ENCODE assay signal across 8 cellular contexts in the genomic region with DNA sequence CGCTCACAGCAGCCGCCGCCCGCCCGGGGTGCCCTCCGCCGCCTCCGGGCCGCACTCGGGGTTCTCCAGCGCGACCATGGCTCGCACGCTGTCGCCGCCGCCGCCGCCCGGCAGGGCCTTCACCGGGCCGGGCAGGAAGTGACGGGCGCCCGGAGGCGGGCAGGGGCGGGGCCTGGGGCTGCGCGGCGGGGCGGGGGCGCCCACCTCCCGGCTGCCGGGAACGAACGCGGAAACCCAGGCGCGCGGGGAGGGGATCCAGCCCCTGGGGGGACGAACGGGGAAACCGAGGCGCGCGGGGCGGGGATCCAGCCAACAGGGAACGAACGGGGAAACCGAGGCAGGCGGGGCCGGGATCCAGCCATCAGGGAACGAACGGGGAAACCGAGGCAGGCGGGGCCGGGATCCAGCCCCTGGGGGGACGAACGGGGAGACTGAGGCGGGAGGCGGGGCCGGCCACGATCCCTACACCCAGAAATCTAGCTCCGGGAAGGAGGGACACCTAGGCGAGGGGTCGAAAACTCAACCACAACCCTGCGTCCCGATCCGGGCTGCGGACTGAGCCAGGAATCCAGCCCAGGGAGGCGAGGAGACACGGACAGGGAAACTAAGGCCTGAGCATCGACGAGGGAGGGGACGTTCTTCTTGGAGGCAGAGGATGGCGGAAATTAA. TPM values are rescaled to one million over a fixed set of nuclear protein-coding genes. Genes with fewer than 3 reads are reported as not detected.
A peak's percentile ranks its signal among the peaks of the same experiment; 100 is the strongest.
DNase-seq lines count a peak whose midpoint lies in the region; ATAC-seq and TF ChIP-seq lines count a peak whose summit lies in the region.

A gene (minus strand): TSS at position 140 of the 669 bp plus-strand sequence. CDS start 62 bp downstream, at position 78.

- peak within 1 kb of the TSS; percentile 96 for H3K18ac ChIP-seq in neuronal stem cell (ENCODE audit: low read length)

- H2AFZ ChIP-seq in neuronal stem cell (ENCODE audit: low read length) = peak within 1 kb of the TSS; percentile 93

- H3K4me1 Mint-ChIP-seq in activated naive CD4-positive, alpha-beta T cell treated with anti-CD3 and anti-CD28 coated beads, Interleukin-2, amount 10 ng/mL, durations not matched to agents 7 days and 5 days = peaks cover 39% of the 10 kb centered on the region

- H2AK5ac ChIP-seq in neuronal stem cell (ENCODE audit: low read depth, low read length) = peak within 1 kb of the TSS; percentile 100

- H2BK5ac ChIP-seq in neuronal stem cell (ENCODE audit: low read length) = peak within 1 kb of the TSS; percentile 90

- no peak for TF ChIP-seq CTCF in GM10266 (IDR thresholded peaks at IDR 0.05; ENCODE audit: control insufficient read depth, insufficient read depth, low read depth, missing control alignments)

- H4K8ac ChIP-seq in neuronal stem cell (ENCODE audit: low read depth, low read length) = no peak within 1 kb of the TSS

- peak; percentile 98 for DNase-seq in GM10266 (ENCODE audit: extremely low spot score)
- DNase-seq in activated naive CD4-positive, alpha-beta T cell treated with anti-CD3 and anti-CD28 coated beads, Interleukin-2, amount 10 ng/mL, durations not matched to agents 7 days and 5 days = peak; percentile 90
- peak; percentile 90 for DNase-seq in germinal center (ENCODE audit: low spot score)
- DNase-seq in neuronal stem cell (ENCODE audit: low spot score) = no peak
- DNase-seq in substantia nigra (lab: John Stamatoyannopoulos, UW) = peak in 45 of 49 donors; percentile 19 to 88 (median 57)

- H3K27ac Mint-ChIP-seq in activated naive CD4-positive, alpha-beta T cell treated with anti-CD3 and anti-CD28 coated beads, Interleukin-2, amount 10 ng/mL, durations not matched to agents 7 days and 5 days = peak within 1 kb of the TSS; percentile 94

- H3K9me3 Mint-ChIP-seq in activated naive CD4-positive, alpha-beta T cell treated with anti-CD3 and anti-CD28 coated beads, Interleukin-2, amount 10 ng/mL, durations not matched to agents 7 days and 5 days = no peaks in the 10 kb centered on the region

- H3K9me3 ChIP-seq in neuronal stem cell (replicated peaks in 1 of 2; ENCODE audit: control insufficient read depth in 2 of 2, insufficient read depth in 1 of 2, low read depth in 1 of 2, low read length in 2 of 2) = no peaks in the 10 kb centered on the region

- no peak within 1 kb of the TSS for H2BK120ac ChIP-seq in neuronal stem cell (ENCODE audit: low read depth, low read length)

- TF ChIP-seq POLR2A in Raji (IDR thresholded peaks at IDR 0.05; ENCODE audit: insufficient read depth, low read depth, low read length) = peak; percentile 47

- no CpG with 5 or more reads among the region's 76 CpGs for WGBS in neuronal stem cell (ENCODE audit: extremely low coverage in 2 of 2, insufficient read length in 2 of 2, insufficient replicate concordance in 1 of 2), 2 donors

- H3K27me3 ChIP-seq in neuronal stem cell (ENCODE audit: control insufficient read depth in 3 of 3, insufficient read depth in 3 of 3, low read depth in 1 of 3, low read length in 3 of 3) = peaks cover 0 to 18% (median 7%) of the 10 kb centered on the region in 3 experiments

- H3K23ac ChIP-seq in neuronal stem cell (ENCODE audit: low read depth, low read length, poor library complexity) = peak within 1 kb of the TSS; percentile 96

- H3K27me3 Mint-ChIP-seq in activated naive CD4-positive, alpha-beta T cell treated with anti-CD3 and anti-CD28 coated beads, Interleukin-2, amount 10 ng/mL, durations not matched to agents 7 days and 5 days = peaks cover 25% of the 10 kb centered on the region

- no peak within 1 kb of the TSS for H2BK12ac ChIP-seq in neuronal stem cell (ENCODE audit: low read length)

- H3K79me1 ChIP-seq in neuronal stem cell (ENCODE audit: low read depth, low read length) = peaks cover 10% of the 10 kb centered on the region

- H3K14ac ChIP-seq in neuronal stem cell (ENCODE audit: low read length) = peak within 1 kb of the TSS; percentile 97

- peak; percentile 57 for ATAC-seq in HG03103 (IDR thresholded peaks at IDR 0.05; ENCODE audit: low read depth, unreplicated experiment)
- ATAC-seq in HG03354 (IDR thresholded peaks at IDR 0.05; ENCODE audit: poor library complexity, severe bottlenecking, unreplicated experiment) = no peak

- no peak within 1 kb of the TSS for H2BK15ac ChIP-seq in neuronal stem cell (ENCODE audit: low read length)

- H3K4ac ChIP-seq in neuronal stem cell (ENCODE audit: low read length) = peak within 1 kb of the TSS; percentile 53

- no peak within 1 kb of the TSS for H3K27ac ChIP-seq in neuronal stem cell (replicated peaks; ENCODE audit: low read length)
- H3K27ac ChIP-seq in substantia nigra (ENCODE audit: low read depth, low read length, poor library complexity, severe bottlenecking) = peak within 1 kb of the TSS; percentile 77

- CTCF ChIA-PET in activated naive CD4-positive, alpha-beta T cell treated with anti-CD3 and anti-CD28 coated beads, Interleukin-2, amount 10 ng/mL, durations not matched to agents 7 days and 5 days (lab: Charles Lee) = interaction anchor here (0.6 to 0.7 kb wide), 2 partner anchors 50 to 56 kb away, joined by 3 read pairs; no protein-coding TSS in a partner anchor

- H3K4me3 ChIP-seq in neuronal stem cell (ENCODE audit: low read length in 2 of 2) = peak within 1 kb of the TSS; percentile 91 to 99

- H3K9ac ChIP-seq in neuronal stem cell (ENCODE audit: low read depth, low read length, poor library complexity) = peak within 1 kb of the TSS; percentile 91

- peak within 1 kb of the TSS; percentile 85 for H3K4me3 Mint-ChIP-seq in activated naive CD4-positive, alpha-beta T cell treated with anti-CD3 and anti-CD28 coated beads, Interleukin-2, amount 10 ng/mL, durations not matched to agents 7 days and 5 days

- H3K36me3 Mint-ChIP-seq in activated naive CD4-positive, alpha-beta T cell treated with anti-CD3 and anti-CD28 coated beads, Interleukin-2, amount 10 ng/mL, durations not matched to agents 7 days and 5 days = peaks cover 15% of the 10 kb centered on the region

- peaks cover 3 to 5% of the 10 kb centered on the region in 2 donors for H3K4me1 ChIP-seq in neuronal stem cell (ENCODE audit: control insufficient read depth in 2 of 2, insufficient read depth in 1 of 2, low read depth in 1 of 2, low read length in 2 of 2)

- H4K91ac ChIP-seq in neuronal stem cell (ENCODE audit: low read depth, low read length, poor library complexity) = peak within 1 kb of the TSS; percentile 85

- peaks cover 0 to 5% of the 10 kb centered on the region in 2 donors for H3K36me3 ChIP-seq in neuronal stem cell (replicated peaks in 1 of 2; ENCODE audit: control insufficient read depth in 2 of 2, insufficient read depth in 2 of 2, low read length in 2 of 2)

- peak within 1 kb of the TSS; percentile 96 for H3K4me2 ChIP-seq in neuronal stem cell (ENCODE audit: insufficient read depth, low read length, poor library complexity, severe bottlenecking)

RNA-seq across cellular contexts. Expression of the gene that starts here (rescaled TPM):
- 52.8 TPM for polyA plus RNA-seq in neuronal stem cell (2013, experiment 1 of 2)
- 52.4 TPM for polyA plus RNA-seq in neuronal stem cell (2013, experiment 2 of 2)
